Comparison of ENCODE assay signal across 22 cellular contexts in the genomic region with DNA sequence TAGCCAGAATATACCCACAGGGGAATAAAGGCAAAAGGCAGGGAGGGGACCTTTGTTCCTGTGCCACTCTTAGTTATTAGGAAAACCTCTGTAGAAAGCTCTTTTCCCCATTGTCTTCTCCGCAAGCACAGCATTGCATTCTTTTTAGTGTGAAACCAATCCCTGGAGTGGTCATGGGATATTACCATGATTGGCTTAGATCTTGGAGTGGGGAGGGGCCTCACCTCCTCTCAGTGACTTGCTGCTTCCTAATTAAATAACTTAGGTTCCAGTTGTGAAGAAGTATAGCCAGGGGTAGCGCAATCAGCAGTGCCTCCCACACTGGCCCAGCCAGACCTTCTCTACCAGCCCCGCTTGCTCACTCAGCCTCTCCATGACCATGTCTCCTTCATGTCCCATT. TPM values are rescaled to one million over a fixed set of nuclear protein-coding genes. Genes with fewer than 3 reads are reported as not detected.
"Had no signal": no experiment of that assay in that cellular context is flagged by ENCODE, and none has a peak within 500 bp of the region (broad histone marks: within the 10 kb centered on the region; RNA-seq: fewer than 3 reads in every experiment).

No MANE protein-coding gene starts in this region.

- H3K36me3 ChIP-seq: gastroesophageal sphincter, pancreas, suprapubic skin had no signal

- H3K27ac Mint-ChIP-seq: activated CD4-positive, alpha-beta memory T cell treated with anti-CD3 and anti-CD28 coated beads, Interleukin-2, amount 10 ng/mL, durations not matched to agents 7 days and 5 days; activated naive CD4-positive, alpha-beta T cell treated with anti-CD3 and anti-CD28 coated beads, Interleukin-2, amount 10 ng/mL, durations not matched to agents 7 days and 5 days; activated T-cell treated with anti-CD3 and anti-CD28 coated beads, Interleukin-2, amount 50 U/mL, for 72 hours; memory B cell; stimulated activated effector memory CD8-positive, alpha-beta T cell treated with anti-CD3 and anti-CD28 coated beads, Interleukin-12 subunit alpha, Interleukin-12 subunit beta, amount 100 ng/mL, for 72 hours; stimulated activated naive CD8-positive, alpha-beta T cell treated with anti-CD3 and anti-CD28 coated beads, Interleukin-15, amount 100 ng/mL, for 72 hours; T-helper 1 cell treated with Interleukin-12 subunit alpha and Interleukin-12 subunit beta and Interleukin-4 antibody, amounts not matched to agents 30 μg/mL and 1 μg/mL, for 36 hours; type B pancreatic cell had no signal

- H3K27ac ChIP-seq: epithelial cell of prostate, pancreas, suprapubic skin had no signal

- H3K4me1 ChIP-seq: pancreas had no signal

- H3K36me3 Mint-ChIP-seq: activated naive CD4-positive, alpha-beta T cell treated with anti-CD3 and anti-CD28 coated beads, Interleukin-2, amount 10 ng/mL, durations not matched to agents 7 days and 5 days; memory B cell; stimulated activated effector memory CD8-positive, alpha-beta T cell treated with anti-CD3 and anti-CD28 coated beads, Interleukin-12 subunit alpha, Interleukin-12 subunit beta, amount 100 ng/mL, for 72 hours; type B pancreatic cell had no signal

- H3K4me3 Mint-ChIP-seq: activated CD4-positive, alpha-beta memory T cell treated with anti-CD3 and anti-CD28 coated beads, Interleukin-2, amount 10 ng/mL, durations not matched to agents 7 days and 5 days; activated naive CD4-positive, alpha-beta T cell treated with anti-CD3 and anti-CD28 coated beads, Interleukin-2, amount 10 ng/mL, durations not matched to agents 7 days and 5 days; activated T-cell treated with anti-CD3 and anti-CD28 coated beads, Interleukin-2, amount 50 U/mL, for 72 hours; memory B cell; nephron; stimulated activated effector memory CD8-positive, alpha-beta T cell treated with anti-CD3 and anti-CD28 coated beads, Interleukin-12 subunit alpha, Interleukin-12 subunit beta, amount 100 ng/mL, for 72 hours; stimulated activated naive CD8-positive, alpha-beta T cell treated with anti-CD3 and anti-CD28 coated beads, Interleukin-15, amount 100 ng/mL, for 72 hours; T-helper 1 cell treated with Interleukin-12 subunit alpha and Interleukin-12 subunit beta and Interleukin-4 antibody, amounts not matched to agents 30 μg/mL and 1 μg/mL, for 36 hours; type B pancreatic cell had no signal

- H3K4me3 ChIP-seq: gastroesophageal sphincter, pancreas, suprapubic skin had no signal

- ATAC-seq: activated T-cell treated with anti-CD3 and anti-CD28 coated beads, Interleukin-2, amount 50 U/mL, for 72 hours; gastroesophageal sphincter; pancreas; sciatic nerve; stimulated activated effector memory CD8-positive, alpha-beta T cell treated with anti-CD3 and anti-CD28 coated beads, Interleukin-12 subunit alpha, Interleukin-12 subunit beta, amount 100 ng/mL, for 72 hours; stimulated activated naive CD8-positive, alpha-beta T cell treated with anti-CD3 and anti-CD28 coated beads, Interleukin-15, amount 100 ng/mL, for 72 hours had no signal

- H3K4me1 Mint-ChIP-seq: activated CD4-positive, alpha-beta memory T cell treated with anti-CD3 and anti-CD28 coated beads, Interleukin-2, amount 10 ng/mL, durations not matched to agents 7 days and 5 days; activated naive CD4-positive, alpha-beta T cell treated with anti-CD3 and anti-CD28 coated beads, Interleukin-2, amount 10 ng/mL, durations not matched to agents 7 days and 5 days; stimulated activated effector memory CD8-positive, alpha-beta T cell treated with anti-CD3 and anti-CD28 coated beads, Interleukin-12 subunit alpha, Interleukin-12 subunit beta, amount 100 ng/mL, for 72 hours; stimulated activated naive CD8-positive, alpha-beta T cell treated with anti-CD3 and anti-CD28 coated beads, Interleukin-15, amount 100 ng/mL, for 72 hours had no signal

- H3K27me3 Mint-ChIP-seq: activated CD4-positive, alpha-beta memory T cell treated with anti-CD3 and anti-CD28 coated beads, Interleukin-2, amount 10 ng/mL, durations not matched to agents 7 days and 5 days; stimulated activated naive CD8-positive, alpha-beta T cell treated with anti-CD3 and anti-CD28 coated beads, Interleukin-15, amount 100 ng/mL, for 72 hours; type B pancreatic cell had no signal

- H3K9me3 ChIP-seq: gastroesophageal sphincter, pancreas, suprapubic skin had no signal

- H3K9me3 Mint-ChIP-seq: activated CD4-positive, alpha-beta memory T cell treated with anti-CD3 and anti-CD28 coated beads, Interleukin-2, amount 10 ng/mL, durations not matched to agents 7 days and 5 days; activated naive CD4-positive, alpha-beta T cell treated with anti-CD3 and anti-CD28 coated beads, Interleukin-2, amount 10 ng/mL, durations not matched to agents 7 days and 5 days; activated T-cell treated with anti-CD3 and anti-CD28 coated beads, Interleukin-2, amount 50 U/mL, for 72 hours; memory B cell; stimulated activated effector memory CD8-positive, alpha-beta T cell treated with anti-CD3 and anti-CD28 coated beads, Interleukin-12 subunit alpha, Interleukin-12 subunit beta, amount 100 ng/mL, for 72 hours; stimulated activated naive CD8-positive, alpha-beta T cell treated with anti-CD3 and anti-CD28 coated beads, Interleukin-15, amount 100 ng/mL, for 72 hours; T-helper 1 cell treated with Interleukin-12 subunit alpha and Interleukin-12 subunit beta and Interleukin-4 antibody, amounts not matched to agents 30 μg/mL and 1 μg/mL, for 36 hours; type B pancreatic cell had no signal

- DNase-seq: activated CD4-positive, alpha-beta memory T cell treated with anti-CD3 and anti-CD28 coated beads, Interleukin-2, amount 10 ng/mL, durations not matched to agents 7 days and 5 days; activated CD4-positive, alpha-beta T cell treated with anti-CD3 and anti-CD28 coated beads for 48 hours; activated effector memory CD4-positive, alpha-beta T cell treated with anti-CD3 and anti-CD28 coated beads, Interleukin-2, amount 50 U/mL, for 16 hours; activated naive CD4-positive, alpha-beta T cell treated with anti-CD3 and anti-CD28 coated beads, Interleukin-2, amount 10 ng/mL, durations not matched to agents 7 days and 5 days; activated T-cell treated with anti-CD3 and anti-CD28 coated beads, Interleukin-2, amount 50 U/mL, for 72 hours; head of caudate nucleus; pancreas; small intestine; stimulated activated CD4-positive, alpha-beta T cell treated with anti-CD3 and anti-CD28 coated beads, Interleukin-2, amount 100 ng/mL, for 24 hours; stimulated activated naive CD8-positive, alpha-beta T cell treated with anti-CD3 and anti-CD28 coated beads, Interleukin-15, amount 100 ng/mL, for 72 hours had no signal

- H3K27me3 ChIP-seq: gastroesophageal sphincter, pancreas, suprapubic skin had no signal

RNA-seq across cellular contexts. Expression of a gene that starts 49.9 kb away (rescaled TPM):
- total RNA-seq: myocyte, pulmonary artery endothelial cell had no signal
- polyA plus RNA-seq: keratinocyte had no signal
